Comparison of ENCODE assay signal across 26 cellular contexts in the genomic region with DNA sequence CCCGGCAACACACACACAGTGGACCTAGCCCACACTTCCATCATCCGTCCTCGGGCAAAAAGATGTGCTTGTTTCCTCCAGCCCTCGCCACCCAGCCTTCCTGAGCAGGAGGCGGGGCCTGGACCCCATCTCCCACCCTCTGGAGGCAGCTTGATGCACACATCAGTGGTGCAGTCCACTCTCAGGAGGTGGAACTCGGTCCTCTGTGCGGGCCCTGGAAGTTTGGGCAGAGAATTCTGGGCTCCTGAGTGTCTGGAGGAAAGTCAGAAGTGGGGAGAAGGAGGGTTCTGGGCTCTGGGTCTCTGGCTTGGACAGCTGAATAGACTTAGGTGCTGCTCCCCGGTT.
"Had no signal": no experiment of that assay in that cellular context is flagged by ENCODE, and none has a peak within 500 bp of the region (broad histone marks: within the 10 kb centered on the region; RNA-seq: fewer than 3 reads in every experiment).

No MANE protein-coding gene starts in this region.

- H3K9me3 ChIP-seq: pancreas, psoas muscle, testis had no signal

- FAIRE-seq: astrocyte, islet of Langerhans, pancreas, TTC549 had no signal

- H3K27ac ChIP-seq: brain microvascular endothelial cell, pancreas, VCaP had no signal

- H3K9me3 Mint-ChIP-seq: activated naive CD4-positive, alpha-beta T cell treated with anti-CD3 and anti-CD28 coated beads for 36 hours; activated naive CD8-positive, alpha-beta T cell treated with anti-CD3 and anti-CD28 coated beads, Interleukin-2, amount 10 ng/mL, durations not matched to agents 7 days and 5 days; effector memory CD8-positive, alpha-beta T cell; naive B cell; nephron progenitor cell had no signal

- H3K4me3 ChIP-seq: pancreas, psoas muscle, testis had no signal

- H3K4me1 Mint-ChIP-seq: activated naive CD8-positive, alpha-beta T cell treated with anti-CD3 and anti-CD28 coated beads, Interleukin-2, amount 10 ng/mL, durations not matched to agents 7 days and 5 days; naive B cell had no signal

- H3K36me3 Mint-ChIP-seq: activated naive CD8-positive, alpha-beta T cell treated with anti-CD3 and anti-CD28 coated beads, Interleukin-2, amount 10 ng/mL, durations not matched to agents 7 days and 5 days; naive B cell had no signal

- H3K27ac Mint-ChIP-seq: activated naive CD4-positive, alpha-beta T cell treated with anti-CD3 and anti-CD28 coated beads for 36 hours; activated naive CD8-positive, alpha-beta T cell treated with anti-CD3 and anti-CD28 coated beads, Interleukin-2, amount 10 ng/mL, durations not matched to agents 7 days and 5 days; effector memory CD8-positive, alpha-beta T cell; naive B cell; nephron progenitor cell had no signal

- H3K4me1 ChIP-seq: pancreas had no signal

- H3K27me3 ChIP-seq: pancreas, testis had no signal

- H3K36me3 ChIP-seq: brain microvascular endothelial cell, pancreas had no signal

- ATAC-seq: effector memory CD8-positive, alpha-beta T cell; pancreas; stimulated activated naive CD8-positive, alpha-beta T cell treated with anti-CD3 and anti-CD28 coated beads, Interleukin-15, Interleukin-2, amounts not matched to agents 100 U/mL and 50 U/mL, for 24 hours had no signal

- DNase-seq: activated CD4-positive, alpha-beta T cell treated with anti-CD3 and anti-CD28 coated beads for 4 hours; activated CD4-positive, alpha-beta T cell treated with anti-CD3 and anti-CD28 coated beads, Interleukin-2, amount 50 U/mL, for 4 hours; activated effector memory CD4-positive, alpha-beta T cell treated with anti-CD3 and anti-CD28 coated beads, Interleukin-2, amount 50 U/mL, for 16 hours; activated naive CD4-positive, alpha-beta T cell treated with anti-CD3 and anti-CD28 coated beads for 36 hours; activated naive CD8-positive, alpha-beta T cell treated with anti-CD3 and anti-CD28 coated beads, Interleukin-2, amount 10 ng/mL, durations not matched to agents 7 days and 5 days; amniotic stem cell; brain microvascular endothelial cell; caudate nucleus; cortex of kidney; effector memory CD8-positive, alpha-beta T cell; erythroblast; foreskin fibroblast; mammary epithelial cell; naive B cell; nephron progenitor cell; nucleus accumbens; psoas muscle; stimulated activated CD4-positive, alpha-beta T cell treated with anti-CD3 and anti-CD28 coated beads, Interleukin-2, amount 100 ng/mL, for 48 hours; stimulated activated naive CD8-positive, alpha-beta T cell treated with anti-CD3 and anti-CD28 coated beads, Interleukin-15, Interleukin-2, amounts not matched to agents 100 U/mL and 50 U/mL, for 24 hours; testis; trophoblast cell had no signal

- H3K4me3 Mint-ChIP-seq: activated naive CD4-positive, alpha-beta T cell treated with anti-CD3 and anti-CD28 coated beads for 36 hours; activated naive CD8-positive, alpha-beta T cell treated with anti-CD3 and anti-CD28 coated beads, Interleukin-2, amount 10 ng/mL, durations not matched to agents 7 days and 5 days; effector memory CD8-positive, alpha-beta T cell; naive B cell; nephron progenitor cell had no signal
